ENCODE assay signal across 8 cellular contexts in genomic region chr20:1830240-1830639, GRCh38.
DNase-seq lines count a peak whose midpoint lies in the region; FAIRE-seq and TF ChIP-seq lines count a peak whose summit lies in the region.

No MANE protein-coding gene starts in this region.

- no peak overlapping the region for H3K4me3 Mint-ChIP-seq in activated naive CD4-positive, alpha-beta T cell treated with anti-CD3 and anti-CD28 coated beads, Interleukin-2, amount 10 ng/mL, durations not matched to agents 7 days and 5 days

- DNase-seq in BE2C (peak; percentile 56), RCC 7860 (ENCODE audit: low spot score) (peak; percentile 92), fibroblast of peridontal ligament (ENCODE audit: extremely low read depth) (peak; percentile 87), NCI-H1092 treated with DMSO at 0.1 percent for 48 hours (lab: John Stamatoyannopoulos, UW) (no peak), activated gamma-delta T cell treated with Interleukin-2 at 50 U/mL for 16 hours (no peak), GM10248 (ENCODE audit: extremely low spot score) (no peak)
- no peak for DNase-seq in activated naive CD4-positive, alpha-beta T cell treated with anti-CD3 and anti-CD28 coated beads, Interleukin-2, amount 10 ng/mL, durations not matched to agents 7 days and 5 days

- no peaks in the 10 kb centered on the region for H3K4me1 Mint-ChIP-seq in activated naive CD4-positive, alpha-beta T cell treated with anti-CD3 and anti-CD28 coated beads, Interleukin-2, amount 10 ng/mL, durations not matched to agents 7 days and 5 days

- H3K36me3 ChIP-seq in BE2C = no peaks in the 10 kb centered on the region
- no peaks in the 10 kb centered on the region for H3K36me3 ChIP-seq in neutrophil

- H3K9me3 ChIP-seq in BE2C = no peaks in the 10 kb centered on the region
- no peaks in the 10 kb centered on the region for H3K9me3 ChIP-seq in neutrophil

- CTCF ChIA-PET in activated naive CD4-positive, alpha-beta T cell treated with anti-CD3 and anti-CD28 coated beads, Interleukin-2, amount 10 ng/mL, durations not matched to agents 7 days and 5 days (lab: Charles Lee) = no interaction called here
- CTCF ChIA-PET in GM10248 (lab: Yijun Ruan, JAX) = interaction anchor here (1.2 kb wide), 1 partner anchor 53 kb away, joined by 3 read pairs; no protein-coding TSS in a partner anchor

- peak; percentile 91 for FAIRE-seq in RCC 7860 (lab: Jason Lieb, UNC)

- POLR2A ChIA-PET in GM10248 (lab: Yijun Ruan, JAX) = no interaction called here

- H3K4me1 ChIP-seq in BE2C (no peaks in the 10 kb centered on the region), neutrophil (ENCODE audit: control insufficient read depth in 1 of 2, insufficient read depth in 1 of 2, low read depth in 1 of 2, low read length in 1 of 2) (peaks cover 68 to 77% of the 10 kb centered on the region in 2 experiments)

- TF ChIP-seq CTCF in BE2C (IDR thresholded peaks at IDR 0.05; ENCODE audit: low read depth, low read length) = no peak
- no peak for TF ChIP-seq CTCF in neutrophil (IDR thresholded peaks at IDR 0.05)
- no peak for TF ChIP-seq CTCF in GM10248 (IDR thresholded peaks at IDR 0.05; ENCODE audit: control extremely low read depth, extremely low read depth, low read depth, missing control alignments)

- H3K27ac ChIP-seq in neutrophil = peak overlapping the region; percentile 86

- H3K36me3 Mint-ChIP-seq in activated naive CD4-positive, alpha-beta T cell treated with anti-CD3 and anti-CD28 coated beads, Interleukin-2, amount 10 ng/mL, durations not matched to agents 7 days and 5 days = no peaks in the 10 kb centered on the region

- H3K9me3 Mint-ChIP-seq in activated naive CD4-positive, alpha-beta T cell treated with anti-CD3 and anti-CD28 coated beads, Interleukin-2, amount 10 ng/mL, durations not matched to agents 7 days and 5 days = no peaks in the 10 kb centered on the region

- H3K4me3 ChIP-seq in BE2C (ENCODE audit: low read depth, low read length) (no peak overlapping the region), neutrophil (ENCODE audit: low read depth in 1 of 2, low read length in 1 of 2) (peak overlapping the region in 1 of 2 experiments; percentile 29)

- no peaks in the 10 kb centered on the region for H3K27me3 ChIP-seq in BE2C
- no peaks in the 10 kb centered on the region for H3K27me3 ChIP-seq in neutrophil

- no peak overlapping the region for H3K27ac Mint-ChIP-seq in activated naive CD4-positive, alpha-beta T cell treated with anti-CD3 and anti-CD28 coated beads, Interleukin-2, amount 10 ng/mL, durations not matched to agents 7 days and 5 days

- H3K27me3 Mint-ChIP-seq in activated naive CD4-positive, alpha-beta T cell treated with anti-CD3 and anti-CD28 coated beads, Interleukin-2, amount 10 ng/mL, durations not matched to agents 7 days and 5 days = peaks cover 26% of the 10 kb centered on the region

Comparison
In these comparisons a context has a peak if more than half of its experiments do, and no peak if none do; other contexts are left out.
1. DNase-seq: peak in BE2C (single experiment), RCC 7860 (single experiment) and fibroblast of peridontal ligament (single experiment); none in activated naive CD4-positive, alpha-beta T cell treated with anti-CD3 and anti-CD28 coated beads, Interleukin-2, amount 10 ng/mL, durations not matched to agents 7 days and 5 days (single experiment), NCI-H1092 treated with DMSO at 0.1 percent for 48 hours (single experiment), activated gamma-delta T cell treated with Interleukin-2 at 50 U/mL for 16 hours (single experiment) and GM10248 (single experiment).